In the genomic region with DNA sequence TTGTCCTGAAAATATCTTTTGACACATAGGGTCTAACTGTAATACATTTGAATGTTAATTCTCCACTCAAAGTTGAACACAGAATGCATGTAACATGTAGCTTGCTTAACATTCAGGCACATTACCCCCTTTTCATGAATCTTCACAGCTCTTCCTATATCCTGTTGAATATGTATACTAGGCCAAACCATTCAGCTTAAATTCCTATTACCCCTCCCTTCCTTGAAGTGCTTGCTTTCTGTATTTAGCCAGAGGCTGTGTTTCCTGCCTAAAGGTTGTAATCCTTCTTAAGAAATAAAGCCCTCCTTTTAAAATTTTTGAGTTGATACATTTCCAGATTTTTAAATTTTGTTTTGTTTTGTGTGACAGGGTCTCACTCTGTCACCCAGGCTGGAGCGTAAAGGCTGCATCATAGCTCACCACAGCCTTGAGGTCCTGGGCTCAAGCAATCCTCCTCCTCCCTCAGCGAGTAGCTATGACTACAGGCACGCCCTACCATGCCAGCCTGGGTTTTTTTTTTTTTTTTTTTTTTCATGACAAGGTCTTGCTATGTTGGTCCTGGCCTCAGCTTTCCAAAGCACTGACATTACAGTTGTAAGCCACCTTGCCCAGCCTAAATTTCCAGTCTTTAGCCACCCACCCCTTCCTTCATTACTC, we compare ENCODE assay signal across 21 cellular contexts.
"Had no signal": no experiment of that assay in that cellular context is flagged by ENCODE, and none has a peak within 500 bp of the region (broad histone marks: within the 10 kb centered on the region; RNA-seq: fewer than 3 reads in every experiment).

No MANE protein-coding gene starts in this region.

- H3K4me1 Mint-ChIP-seq: activated CD4-positive, alpha-beta T cell treated with anti-CD3 and anti-CD28 coated beads, Interleukin-2, amount 10 ng/mL, durations not matched to agents 7 days and 5 days; activated naive CD8-positive, alpha-beta T cell treated with anti-CD3 and anti-CD28 coated beads, Interleukin-2, amount 50 U/mL, for 24 hours; central memory CD8-positive, alpha-beta T cell; naive B cell; neural crest cell; stimulated activated naive CD8-positive, alpha-beta T cell treated with anti-CD3 and anti-CD28 coated beads, Interleukin-15, amount 100 ng/mL, for 72 hours had no signal

- DNase-seq: activated CD4-positive, alpha-beta T cell treated with anti-CD3 and anti-CD28 coated beads, Interleukin-2, amount 10 ng/mL, durations not matched to agents 7 days and 5 days; activated CD8-positive, alpha-beta T cell treated with anti-CD3 and anti-CD28 coated beads, Interleukin-2, amount 10 ng/mL, durations not matched to agents 7 days and 5 days; activated naive CD4-positive, alpha-beta T cell treated with Interleukin-2 at 50 U/mL for 16 hours; activated naive CD8-positive, alpha-beta T cell treated with anti-CD3 and anti-CD28 coated beads, Interleukin-2, amount 50 U/mL, for 24 hours; activated T-cell treated with anti-CD3 and anti-CD28 coated beads, Interleukin-2, amount 50 U/mL, for 24 hours; colonic mucosa; gastrocnemius medialis; head of caudate nucleus; left ventricle myocardium inferior; naive B cell; right cardiac atrium; stimulated activated naive CD8-positive, alpha-beta T cell treated with anti-CD3 and anti-CD28 coated beads, Interleukin-15, amount 100 ng/mL, for 72 hours; T-helper 9 cell; transverse colon had no signal

- H3K27ac ChIP-seq: ascending aorta, colonic mucosa, gastrocnemius medialis, left ventricle myocardium inferior, prostate gland, suprapubic skin, transverse colon had no signal

- H3K9me3 Mint-ChIP-seq: activated CD4-positive, alpha-beta T cell treated with anti-CD3 and anti-CD28 coated beads, Interleukin-2, amount 10 ng/mL, durations not matched to agents 7 days and 5 days; activated naive CD8-positive, alpha-beta T cell treated with anti-CD3 and anti-CD28 coated beads, Interleukin-2, amount 50 U/mL, for 24 hours; neural crest cell had no signal

- H3K4me3 ChIP-seq: ascending aorta, colonic mucosa, gastrocnemius medialis, left ventricle myocardium inferior, prostate gland, suprapubic skin, transverse colon had no signal

- H3K4me3 Mint-ChIP-seq: activated CD4-positive, alpha-beta T cell treated with anti-CD3 and anti-CD28 coated beads, Interleukin-2, amount 10 ng/mL, durations not matched to agents 7 days and 5 days; activated CD8-positive, alpha-beta T cell treated with anti-CD3 and anti-CD28 coated beads, Interleukin-2, amount 10 ng/mL, durations not matched to agents 7 days and 5 days; activated naive CD8-positive, alpha-beta T cell treated with anti-CD3 and anti-CD28 coated beads, Interleukin-2, amount 50 U/mL, for 24 hours; activated T-cell treated with anti-CD3 and anti-CD28 coated beads, Interleukin-2, amount 50 U/mL, for 24 hours; central memory CD8-positive, alpha-beta T cell; naive B cell; neural crest cell; stimulated activated naive CD8-positive, alpha-beta T cell treated with anti-CD3 and anti-CD28 coated beads, Interleukin-15, amount 100 ng/mL, for 72 hours had no signal

- ATAC-seq: activated CD8-positive, alpha-beta T cell treated with anti-CD3 and anti-CD28 coated beads, Interleukin-2, amount 10 ng/mL, durations not matched to agents 7 days and 5 days; activated naive CD8-positive, alpha-beta T cell treated with anti-CD3 and anti-CD28 coated beads, Interleukin-2, amount 50 U/mL, for 24 hours; esophagus mucosa; gastrocnemius medialis; right cardiac atrium; stimulated activated naive CD8-positive, alpha-beta T cell treated with anti-CD3 and anti-CD28 coated beads, Interleukin-15, amount 100 ng/mL, for 72 hours had no signal

- H3K36me3 Mint-ChIP-seq: naive B cell had no signal

- H3K4me1 ChIP-seq: ascending aorta, colonic mucosa, gastrocnemius medialis, left ventricle myocardium inferior, prostate gland, suprapubic skin, transverse colon had no signal

- H3K27ac Mint-ChIP-seq: activated CD4-positive, alpha-beta T cell treated with anti-CD3 and anti-CD28 coated beads, Interleukin-2, amount 10 ng/mL, durations not matched to agents 7 days and 5 days; activated CD8-positive, alpha-beta T cell treated with anti-CD3 and anti-CD28 coated beads, Interleukin-2, amount 10 ng/mL, durations not matched to agents 7 days and 5 days; activated naive CD8-positive, alpha-beta T cell treated with anti-CD3 and anti-CD28 coated beads, Interleukin-2, amount 50 U/mL, for 24 hours; activated T-cell treated with anti-CD3 and anti-CD28 coated beads, Interleukin-2, amount 50 U/mL, for 24 hours; activated T-helper 2 cell treated with anti-CD3 and anti-CD28 coated beads, Interferon-gamma antibody, Interleukin-2, Interleukin-4, amounts not matched to agents 10 μg/mL and 5 μg/mL and 100 μg/mL, durations not matched to agents 14 hours and 24 hours and 36 hours; naive B cell; stimulated activated naive CD8-positive, alpha-beta T cell treated with anti-CD3 and anti-CD28 coated beads, Interleukin-15, amount 100 ng/mL, for 72 hours had no signal

- H3K27me3 ChIP-seq: ascending aorta, colonic mucosa, gastrocnemius medialis, suprapubic skin, transverse colon had no signal

- H3K27me3 Mint-ChIP-seq: activated CD4-positive, alpha-beta T cell treated with anti-CD3 and anti-CD28 coated beads, Interleukin-2, amount 10 ng/mL, durations not matched to agents 7 days and 5 days; activated naive CD8-positive, alpha-beta T cell treated with anti-CD3 and anti-CD28 coated beads, Interleukin-2, amount 50 U/mL, for 24 hours; activated T-cell treated with anti-CD3 and anti-CD28 coated beads, Interleukin-2, amount 50 U/mL, for 24 hours; central memory CD8-positive, alpha-beta T cell; naive B cell; stimulated activated naive CD8-positive, alpha-beta T cell treated with anti-CD3 and anti-CD28 coated beads, Interleukin-15, amount 100 ng/mL, for 72 hours had no signal

- H3K36me3 ChIP-seq: ascending aorta, colonic mucosa, gastrocnemius medialis, left ventricle myocardium inferior, prostate gland, suprapubic skin, transverse colon had no signal
